6 cellular contexts compared by ENCODE assay signal in the genomic region with DNA sequence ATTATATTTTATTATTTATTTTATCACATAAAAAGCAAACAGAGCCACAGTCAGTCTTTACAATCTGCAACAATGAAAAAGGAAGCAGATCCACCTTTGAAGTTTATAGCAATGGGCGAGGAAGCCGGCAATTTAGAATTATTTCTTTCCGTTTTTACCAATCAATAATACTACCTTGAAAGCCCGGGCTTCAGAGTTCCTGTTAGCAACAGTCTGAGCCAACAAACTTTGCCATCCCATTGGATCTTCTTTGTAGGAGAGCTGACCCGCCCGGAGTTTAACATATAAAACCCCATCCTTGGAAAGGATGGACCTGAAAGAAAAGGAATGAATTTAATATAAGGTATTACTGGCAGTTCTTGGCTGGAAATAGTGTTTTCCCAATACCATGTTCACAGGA.
DNase-seq lines count a peak whose midpoint lies in the region; ATAC-seq, FAIRE-seq and TF ChIP-seq lines count a peak whose summit lies in the region.
"Not testable (repeated sequence)": the region's sequence is repeated elsewhere in the genome, so short reads cannot be mapped to it uniquely, and the experiment has no call there.

No MANE protein-coding gene starts in this region.

- not testable (repeated sequence) for H3K4me1 ChIP-seq in body of pancreas, pancreas

- intact Hi-C loops in body of pancreas (cut with DNase I); left colon (cut with DNase I, micrococcal nuclease); pancreas (cut with DNase I): not testable (repeated sequence)

- 31 to 36% methylated on average over 6 of the region's 6 CpGs for WGBS in body of pancreas, 2 donors
- WGBS in pancreas, 2 donors: 16 to 28% methylated on average over 3 to 6 of the region's 6 CpGs

- not testable (repeated sequence) for TF ChIP-seq CTCF in VCaP (conservative IDR thresholded peaks at IDR 0.05); body of pancreas (IDR thresholded peaks at IDR 0.05); pancreas (IDR thresholded peaks at IDR 0.05)

- ATAC-seq in body of pancreas: peak; percentile 54
- ATAC-seq in left colon: peak; percentile 44
- ATAC-seq in pancreas: peak; percentile 24 to 73 (median 44)

- not testable (repeated sequence) for DNase-seq in H54 (ENCODE audit: insufficient read length, low spot score); body of pancreas; left colon; pancreas
- DNase-seq in HT-29 (ENCODE audit: low spot score): peak; percentile 1

- H3K4me3 ChIP-seq in body of pancreas, pancreas: not testable (repeated sequence)

- peak overlapping the region; percentile 44 for H3K27ac ChIP-seq in VCaP
- peak overlapping the region in 1 of 4 donors; percentile 47 for H3K27ac ChIP-seq in body of pancreas
- not testable (repeated sequence) for H3K27ac ChIP-seq in pancreas

- not testable (repeated sequence) for H3K9me3 ChIP-seq in body of pancreas, pancreas

- TF ChIP-seq POLR2A in H54 (IDR thresholded peaks at IDR 0.05; ENCODE audit: low read depth, low read length); body of pancreas (IDR thresholded peaks at IDR 0.05): not testable (repeated sequence)

- H3K27me3 ChIP-seq in body of pancreas, pancreas: not testable (repeated sequence)

- not testable (repeated sequence) for H3K36me3 ChIP-seq in body of pancreas (replicated peaks in 1 of 2; ENCODE audit: insufficient read depth in 1 of 2, low read depth in 2 of 2); pancreas

- FAIRE-seq in H54 (lab: Jason Lieb, UNC): peak; percentile 65
- FAIRE-seq in pancreas (lab: Jason Lieb, UNC): not testable (repeated sequence)
